ENCODE assay signal across 7 cellular contexts in the genomic region with DNA sequence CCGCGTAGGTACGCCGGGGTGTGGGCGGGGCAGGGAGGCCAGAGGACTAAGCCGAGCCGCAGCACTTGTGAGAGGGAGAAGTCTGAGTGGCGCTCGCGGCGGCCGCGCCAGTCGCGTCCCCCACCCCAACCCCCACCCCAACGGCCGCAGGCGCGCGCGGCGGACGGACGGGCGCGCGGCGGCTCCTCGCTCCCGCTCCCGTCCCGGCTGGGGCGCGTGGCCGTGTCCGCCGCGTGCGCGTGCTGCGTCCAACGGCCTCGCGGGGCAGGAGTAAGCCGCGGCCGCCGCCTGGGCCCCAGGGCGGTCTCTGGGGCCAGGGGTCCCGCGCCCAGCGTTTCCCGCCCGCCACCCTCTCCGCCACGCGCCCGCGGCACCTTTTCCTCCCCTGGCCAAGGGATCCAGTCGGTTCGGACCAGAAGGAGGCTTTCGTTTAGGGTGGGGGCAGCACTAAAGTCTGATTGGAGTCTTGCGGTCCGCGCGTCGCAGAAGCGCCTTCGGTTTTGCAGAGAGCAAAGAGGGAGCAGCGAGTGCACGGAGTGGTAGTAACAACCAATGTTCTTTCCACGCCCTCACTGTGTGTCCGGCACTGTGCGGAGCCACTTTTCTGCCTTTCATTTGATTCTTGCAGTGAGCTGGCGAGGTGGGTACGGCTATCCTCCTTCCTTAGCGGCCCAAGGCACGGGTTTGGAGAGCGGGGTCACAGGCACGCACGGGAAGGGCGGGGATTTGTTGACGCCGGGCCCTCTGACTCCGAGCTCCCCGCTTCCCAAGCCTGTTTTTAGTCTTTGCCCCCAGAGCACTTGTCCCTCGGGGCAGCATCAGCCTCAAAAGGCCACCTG. TPM values are rescaled to one million over a fixed set of nuclear protein-coding genes. Genes with fewer than 3 reads are reported as not detected.
DNase-seq lines count a peak whose midpoint lies in the region; ATAC-seq and TF ChIP-seq lines count a peak whose summit lies in the region.

No MANE protein-coding gene starts in this region.

- peaks cover 10% of the 10 kb centered on the region for H3K4me1 ChIP-seq in colonic mucosa

- no peaks in the 10 kb centered on the region for H3K27me3 ChIP-seq in HL-60 (ENCODE audit: insufficient read depth, poor library complexity, severe bottlenecking)
- H3K27me3 ChIP-seq in colonic mucosa: no peaks in the 10 kb centered on the region

- no peak for TF ChIP-seq CTCF in GM12864 (IDR thresholded peaks at IDR 0.05; ENCODE audit: low read depth, low read length, missing control alignments)
- no peak for TF ChIP-seq CTCF in HL-60 (IDR thresholded peaks at IDR 0.05; ENCODE audit: insufficient read depth, low read length)
- TF ChIP-seq CTCF in colonic mucosa (IDR thresholded peaks at IDR 0.05): no peak
- TF ChIP-seq CTCF in lower leg skin (IDR thresholded peaks at IDR 0.05): no peak

- H3K27ac ChIP-seq in HL-60 (replicated peaks) (peak overlapping the region; percentile 98), colonic mucosa (peak overlapping the region; percentile 92)

- DNase-seq in GM12864 (ENCODE audit: low read depth) (no peak), HL-60 (ENCODE audit: low read depth in 1 of 2, low spot score in 1 of 2) (peak in 1 of 2 experiments; percentile 29), UCSD-AML1 (lab: John Stamatoyannopoulos, UW; ENCODE audit: unreplicated experiment) (peak; percentile 55), colonic mucosa (peak; percentile 65), lower leg skin (ENCODE audit: low spot score in 2 of 2) (peak; percentile 46 to 89)
- peak in 2 of 3 donors; percentile 18 to 22 for DNase-seq in stimulated activated CD4-positive, alpha-beta T cell treated with anti-CD3 and anti-CD28 coated beads, TNF-alpha, amount 100 ng/mL, for 1 hour (ENCODE audit: low read depth in 3 of 3, low spot score in 1 of 3)

- H3K9me3 ChIP-seq in colonic mucosa: no peaks in the 10 kb centered on the region

- WGBS in lower leg skin, 2 donors: 0 to 1% methylated on average over 20 to 28 of the region's 87 CpGs

- intact Hi-C loops in colonic mucosa (cut with DNase I) (no loop called here), lower leg skin (cut with DNase I; ENCODE audit: low total_unique reads) (no loop called here)

- no peak for ATAC-seq in GM21576 (IDR thresholded peaks at IDR 0.05; ENCODE audit: unreplicated experiment)

- no peak for TF ChIP-seq POLR2A in lower leg skin (IDR thresholded peaks at IDR 0.05)

- no peaks in the 10 kb centered on the region for H3K36me3 ChIP-seq in colonic mucosa

- peak overlapping the region; percentile 81 to 97 for H3K9ac ChIP-seq in colonic mucosa (ENCODE audit: low read depth in 2 of 2, low read length in 2 of 2)

- peak overlapping the region; percentile 92 for H3K4me3 ChIP-seq in GM12864 (ENCODE audit: low read depth, low read length)
- H3K4me3 ChIP-seq in HL-60 (replicated peaks; ENCODE audit: insufficient read depth, low read length): peak overlapping the region; percentile 89
- H3K4me3 ChIP-seq in colonic mucosa: peak overlapping the region; percentile 75
- H3K4me3 ChIP-seq in lower leg skin (ENCODE audit: low read depth, poor library complexity, severe bottlenecking): peak overlapping the region; percentile 92

RNA-seq across cellular contexts. Expression of a gene that starts 0.5 kb away (rescaled TPM):
- total RNA-seq in colonic mucosa (100 to 1,000 TPM; 136 to 203 TPM), lower leg skin (100 to 1,000 TPM in 2 of 4 donors, 10 to 100 TPM in 2; 85.9 to 192 (median 102) TPM)

RNA-seq across cellular contexts. Expression of a gene that starts 13.8 kb away (rescaled TPM):
- 10 to 100 TPM; 54.6 to 62.4 TPM for total RNA-seq in colonic mucosa
- total RNA-seq in lower leg skin: 100 to 1,000 TPM in 2 of 4 donors, 10 to 100 TPM in 2; 65.5 to 137 (median 92.8) TPM
